ENCODE assay signal across 1 cellular context in genomic region chr5:115460476-115460875, GRCh38.
TF ChIP-seq lines count a peak whose summit lies in the region.

No MANE protein-coding gene starts in this region.

TF ChIP-seq in GM23338, 12 proteins besides CTCF, POLR2A, EP300 and RAD21 (continued from another document):
- no peak for TF ChIP-seq ZNF462 (CRISPR knock-in tag; IDR thresholded peaks at IDR 0.05)
